ENCODE assay signal across 7 cellular contexts in the genomic region with DNA sequence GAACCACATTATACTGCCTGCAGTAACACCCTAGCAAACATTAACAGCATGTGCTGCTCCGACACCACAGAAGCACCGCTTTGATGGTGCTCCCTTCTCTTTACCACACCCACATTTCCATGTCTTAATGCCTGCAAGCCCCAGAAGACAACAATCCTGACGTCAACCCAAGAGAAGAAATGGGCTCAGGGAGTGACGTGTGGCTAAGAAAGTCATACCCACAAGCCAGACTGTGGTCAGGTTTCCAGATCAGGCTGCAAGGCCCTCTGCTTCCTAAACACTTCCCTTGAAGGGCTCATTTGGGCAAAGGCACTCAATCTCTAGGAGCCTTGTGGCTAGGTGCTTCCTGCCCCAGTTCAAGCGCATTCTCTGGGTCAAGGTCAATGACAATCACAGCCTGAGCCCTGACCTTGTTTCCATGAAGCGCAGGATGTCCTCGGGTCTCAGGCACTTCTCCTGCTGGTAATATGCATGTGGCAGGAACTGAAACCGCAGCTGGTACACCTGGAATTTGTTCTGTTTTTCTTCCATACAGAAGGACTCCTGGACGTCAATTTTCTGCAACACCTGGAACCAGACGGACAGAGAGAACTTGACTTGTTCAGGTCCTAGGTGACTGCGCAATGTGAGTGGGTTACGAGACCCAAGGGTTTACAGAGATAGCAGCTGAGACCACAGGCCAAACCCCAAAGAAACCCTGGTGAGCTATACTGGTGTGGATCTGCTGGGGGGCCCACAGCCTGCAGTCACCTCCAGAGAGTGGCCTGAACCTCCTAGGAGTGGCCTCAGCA.
A peak's percentile ranks its signal among the peaks of the same experiment; 100 is the strongest.
DNase-seq lines count a peak whose midpoint lies in the region; ATAC-seq and TF ChIP-seq lines count a peak whose summit lies in the region.

No MANE protein-coding gene starts in this region.

- no peak for TF ChIP-seq EP300 in ovary (IDR thresholded peaks at IDR 0.05)

- H3K36me3 ChIP-seq in ovary = no peaks in the 10 kb centered on the region

- peak overlapping the region; percentile 94 for H3K27ac Mint-ChIP-seq in dendritic cell treated with granulocyte-macrophage colony-stimulating factor and Interleukin-4, amounts not matched to agents 40 ng/mL and 50 ng/mL, for 4 days

- no peak for TF ChIP-seq CTCF in ovary (IDR thresholded peaks at IDR 0.05)

- intact Hi-C loops in dendritic cell treated with granulocyte-macrophage colony-stimulating factor and Interleukin-4, amounts not matched to agents 40 ng/mL and 50 ng/mL, for 4 days (cut with micrococcal nuclease) = loop anchor here (2.0 to 5.0 kb wide), 2 partner anchors 40 to 151 kb away; partner anchors contain the start of gene ST3GAL5
- intact Hi-C loops in ovary (cut with DNase I) = no loop called here

- peaks cover 21% of the 10 kb centered on the region for H3K4me1 ChIP-seq in ovary (ENCODE audit: insufficient read depth)

- ATAC-seq in HG02798 (IDR thresholded peaks at IDR 0.05; ENCODE audit: poor library complexity, unreplicated experiment) (peak; percentile 37), GM19023 (IDR thresholded peaks at IDR 0.05; ENCODE audit: unreplicated experiment) (no peak)
- ATAC-seq in activated CD4-positive, CD25-positive, alpha-beta regulatory T cell treated with anti-CD3 and anti-CD28 coated beads, Interleukin-2, amount 50 U/mL, for 24 hours = peak; percentile 34 to 45

- H3K4me1 Mint-ChIP-seq in dendritic cell treated with granulocyte-macrophage colony-stimulating factor and Interleukin-4, amounts not matched to agents 40 ng/mL and 50 ng/mL, for 4 days (ENCODE audit: low read depth) = peaks cover 63% of the 10 kb centered on the region

- H3K4me3 Mint-ChIP-seq in dendritic cell treated with granulocyte-macrophage colony-stimulating factor and Interleukin-4, amounts not matched to agents 40 ng/mL and 50 ng/mL, for 4 days = no peak overlapping the region

- peaks cover 78% of the 10 kb centered on the region for H3K36me3 Mint-ChIP-seq in dendritic cell treated with granulocyte-macrophage colony-stimulating factor and Interleukin-4, amounts not matched to agents 40 ng/mL and 50 ng/mL, for 4 days (ENCODE audit: low read depth)

- WGBS in ovary, 3 donors = 80 to 83% (median 81%) methylated on average over 12 of the region's 12 CpGs

- DNase-seq in ovary (peak in 3 of 5 donors; percentile 9 to 29 (median 14)), NCI-H1092 treated with DMSO at 0.1 percent for 48 hours (lab: John Stamatoyannopoulos, UW) (no peak), NCI-H1417 treated with DMSO at 0.1 percent for 48 hours (lab: John Stamatoyannopoulos, UW) (no peak)

- H3K27me3 Mint-ChIP-seq in dendritic cell treated with granulocyte-macrophage colony-stimulating factor and Interleukin-4, amounts not matched to agents 40 ng/mL and 50 ng/mL, for 4 days = no peaks in the 10 kb centered on the region

- peak overlapping the region in 1 of 2 donors; percentile 85 for H3K27ac ChIP-seq in ovary

- H3K4me3 ChIP-seq in ovary = no peak overlapping the region

- no peaks in the 10 kb centered on the region for H3K9me3 Mint-ChIP-seq in dendritic cell treated with granulocyte-macrophage colony-stimulating factor and Interleukin-4, amounts not matched to agents 40 ng/mL and 50 ng/mL, for 4 days

- H3K9me3 ChIP-seq in ovary = no peaks in the 10 kb centered on the region

- no peak for TF ChIP-seq POLR2A in ovary (IDR thresholded peaks at IDR 0.05)

- H3K27me3 ChIP-seq in ovary = no peaks in the 10 kb centered on the region

Comparison
In these comparisons a context has a peak if more than half of its experiments do, and no peak if none do; other contexts are left out.
1. DNase-seq: peak in ovary (3 of 5); none in NCI-H1092 treated with DMSO at 0.1 percent for 48 hours (single experiment) and NCI-H1417 treated with DMSO at 0.1 percent for 48 hours (single experiment).